In the genomic region with DNA sequence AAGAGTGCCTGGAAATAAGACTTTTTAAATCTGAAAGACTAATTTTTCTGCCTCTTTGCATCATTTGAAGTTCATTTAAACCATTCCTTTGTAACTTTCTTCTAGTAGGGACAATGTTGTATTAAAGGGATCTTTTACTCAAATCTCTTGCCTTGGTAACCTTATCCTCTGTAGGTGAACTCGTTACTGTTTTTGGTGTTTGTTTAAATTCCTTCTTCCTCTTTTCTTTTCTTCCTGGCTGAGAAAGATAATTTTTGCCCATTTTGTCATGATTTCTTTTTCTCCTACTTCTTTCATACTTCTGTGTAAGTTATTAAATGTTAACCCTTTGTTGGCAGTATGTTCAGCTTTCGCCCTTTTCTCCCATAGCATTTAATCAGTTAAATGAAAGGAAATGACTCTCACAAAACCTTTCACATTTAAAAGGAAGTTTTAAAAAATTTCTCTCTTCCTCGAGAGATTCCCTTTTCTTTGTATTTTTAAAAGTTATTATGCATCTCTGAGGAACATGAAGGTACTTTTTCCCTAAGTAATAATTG, we compare ENCODE assay signal across 1 cellular context.
TF ChIP-seq lines count a peak whose summit lies in the region.

No MANE protein-coding gene starts in this region.

TF ChIP-seq in HEK293, 187 proteins besides CTCF, POLR2A, EP300 and RAD21 (continued from another document):
- TF ChIP-seq ZNF518A (tag by site-specific recombination; conservative IDR thresholded peaks at IDR 0.05; ENCODE audit: low read depth) (no peak), ZNF544 (tag by site-specific recombination; IDR thresholded peaks at IDR 0.05) (no peak), FEZF1 (tag by site-specific recombination; IDR thresholded peaks at IDR 0.05) (no peak), ZEB2 (tag by site-specific recombination; IDR thresholded peaks at IDR 0.05) (peak; percentile 23; the same call in 1 of the 2 replicates), SCRT2 (tag by site-specific recombination; IDR thresholded peaks at IDR 0.05) (no peak), ZNF404 (tag by site-specific recombination; IDR thresholded peaks at IDR 0.05) (no peak)
- TF ChIP-seq, protein P1, sequence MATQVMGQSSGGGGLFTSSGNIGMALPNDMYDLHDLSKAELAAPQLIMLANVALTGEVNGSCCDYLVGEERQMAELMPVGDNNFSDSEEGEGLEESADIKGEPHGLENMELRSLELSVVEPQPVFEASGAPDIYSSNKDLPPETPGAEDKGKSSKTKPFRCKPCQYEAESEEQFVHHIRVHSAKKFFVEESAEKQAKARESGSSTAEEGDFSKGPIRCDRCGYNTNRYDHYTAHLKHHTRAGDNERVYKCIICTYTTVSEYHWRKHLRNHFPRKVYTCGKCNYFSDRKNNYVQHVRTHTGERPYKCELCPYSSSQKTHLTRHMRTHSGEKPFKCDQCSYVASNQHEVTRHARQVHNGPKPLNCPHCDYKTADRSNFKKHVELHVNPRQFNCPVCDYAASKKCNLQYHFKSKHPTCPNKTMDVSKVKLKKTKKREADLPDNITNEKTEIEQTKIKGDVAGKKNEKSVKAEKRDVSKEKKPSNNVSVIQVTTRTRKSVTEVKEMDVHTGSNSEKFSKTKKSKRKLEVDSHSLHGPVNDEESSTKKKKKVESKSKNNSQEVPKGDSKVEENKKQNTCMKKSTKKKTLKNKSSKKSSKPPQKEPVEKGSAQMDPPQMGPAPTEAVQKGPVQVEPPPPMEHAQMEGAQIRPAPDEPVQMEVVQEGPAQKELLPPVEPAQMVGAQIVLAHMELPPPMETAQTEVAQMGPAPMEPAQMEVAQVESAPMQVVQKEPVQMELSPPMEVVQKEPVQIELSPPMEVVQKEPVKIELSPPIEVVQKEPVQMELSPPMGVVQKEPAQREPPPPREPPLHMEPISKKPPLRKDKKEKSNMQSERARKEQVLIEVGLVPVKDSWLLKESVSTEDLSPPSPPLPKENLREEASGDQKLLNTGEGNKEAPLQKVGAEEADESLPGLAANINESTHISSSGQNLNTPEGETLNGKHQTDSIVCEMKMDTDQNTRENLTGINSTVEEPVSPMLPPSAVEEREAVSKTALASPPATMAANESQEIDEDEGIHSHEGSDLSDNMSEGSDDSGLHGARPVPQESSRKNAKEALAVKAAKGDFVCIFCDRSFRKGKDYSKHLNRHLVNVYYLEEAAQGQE (tag by site-specific recombination; IDR thresholded peaks at IDR 0.05): no peak
- TF ChIP-seq, protein P2, sequence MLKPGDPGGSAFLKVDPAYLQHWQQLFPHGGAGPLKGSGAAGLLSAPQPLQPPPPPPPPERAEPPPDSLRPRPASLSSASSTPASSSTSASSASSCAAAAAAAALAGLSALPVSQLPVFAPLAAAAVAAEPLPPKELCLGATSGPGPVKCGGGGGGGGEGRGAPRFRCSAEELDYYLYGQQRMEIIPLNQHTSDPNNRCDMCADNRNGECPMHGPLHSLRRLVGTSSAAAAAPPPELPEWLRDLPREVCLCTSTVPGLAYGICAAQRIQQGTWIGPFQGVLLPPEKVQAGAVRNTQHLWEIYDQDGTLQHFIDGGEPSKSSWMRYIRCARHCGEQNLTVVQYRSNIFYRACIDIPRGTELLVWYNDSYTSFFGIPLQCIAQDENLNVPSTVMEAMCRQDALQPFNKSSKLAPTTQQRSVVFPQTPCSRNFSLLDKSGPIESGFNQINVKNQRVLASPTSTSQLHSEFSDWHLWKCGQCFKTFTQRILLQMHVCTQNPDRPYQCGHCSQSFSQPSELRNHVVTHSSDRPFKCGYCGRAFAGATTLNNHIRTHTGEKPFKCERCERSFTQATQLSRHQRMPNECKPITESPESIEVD (tag by site-specific recombination; IDR thresholded peaks at IDR 0.05): peak; percentile 78
TF ChIP-seq in HEK293: peak in this region for 4.
